ENCODE assay signal across 12 cellular contexts in the genomic region with DNA sequence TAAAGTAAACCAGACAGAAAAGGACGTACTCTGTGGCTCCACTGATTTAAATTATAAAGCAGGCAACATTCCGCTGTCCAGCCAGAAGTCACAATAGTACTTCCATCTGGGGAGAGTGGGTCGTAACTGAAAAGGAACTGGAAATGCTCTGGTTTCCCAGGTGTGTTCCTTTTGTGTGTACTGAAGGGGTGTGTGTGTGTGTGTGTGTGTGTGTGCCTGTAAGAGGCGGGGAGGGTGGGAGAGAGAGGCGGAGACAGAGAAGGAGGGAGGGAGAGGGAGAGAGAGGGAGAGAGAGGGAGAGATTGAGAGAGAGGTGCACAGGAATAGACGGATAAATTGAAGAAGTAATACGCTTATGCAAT.
DNase-seq lines count a peak whose midpoint lies in the region; TF ChIP-seq lines count a peak whose summit lies in the region.
"Had no signal": no experiment of that assay in that cellular context is flagged by ENCODE, and none has a peak within 500 bp of the region (broad histone marks: within the 10 kb centered on the region; RNA-seq: fewer than 3 reads in every experiment).

No MANE protein-coding gene starts in this region.

- peaks cover 4 to 10% of the 10 kb centered on the region in 2 experiments; a peak in 3 of 4 replicates for H3K4me1 Mint-ChIP-seq in H9
- H3K4me1 Mint-ChIP-seq in CD8-positive, alpha-beta memory T cell: peaks cover 0 to 1% (median 0%) of the 10 kb centered on the region in 3 donors

- no peak overlapping the region for H3K18ac ChIP-seq in H9 (ENCODE audit: insufficient read length, low read depth, low read length)

- no peak overlapping the region for H2BK12ac ChIP-seq in H9 (ENCODE audit: insufficient read length, low read depth, low read length)

- H3K9me3 Mint-ChIP-seq in H9: peaks cover 13 to 18% of the 10 kb centered on the region in 2 experiments
- peaks cover 0 to 7% (median 1%) of the 10 kb centered on the region in 5 donors for H3K9me3 Mint-ChIP-seq in CD8-positive, alpha-beta memory T cell

- H4K8ac ChIP-seq in H9 (replicated peaks; ENCODE audit: insufficient read length, low read depth, low read length): no peak overlapping the region

- no peaks in the 10 kb centered on the region for H3K23me2 ChIP-seq in H9 (ENCODE audit: insufficient read length, low read depth, low read length, poor library complexity, severe bottlenecking)

- no peak overlapping the region for H4K5ac ChIP-seq in H9 (ENCODE audit: insufficient read length, low read depth, low read length)

- H3K36me3 Mint-ChIP-seq in H9 (ENCODE audit: insufficient read depth in 1 of 3, low read depth in 3 of 3): no peaks in the 10 kb centered on the region; a peak in 3 of 7 replicates
- peaks cover 0 to 6% (median 0%) of the 10 kb centered on the region in 3 donors for H3K36me3 Mint-ChIP-seq in CD8-positive, alpha-beta memory T cell

- H3K14ac ChIP-seq in H9 (ENCODE audit: insufficient read depth, low read length): no peak overlapping the region

- no TSS peak for BruUV-seq in A673 (replicated peaks; lab: Mats Ljungman, UMichigan)

- no peaks in the 10 kb centered on the region for H3K36me3 ChIP-seq in A673 (ENCODE audit: insufficient read depth, low read length, poor library complexity, severe bottlenecking)
- no peaks in the 10 kb centered on the region for H3K36me3 ChIP-seq in SK-N-MC (ENCODE audit: insufficient read depth, low read length)
- no peaks in the 10 kb centered on the region for H3K36me3 ChIP-seq in CD8-positive, alpha-beta memory T cell (ENCODE audit: insufficient read depth, low read length)
- H3K36me3 ChIP-seq: thyroid gland had no signal

- TF ChIP-seq CTCF in A673 (conservative IDR thresholded peaks at IDR 0.05; ENCODE audit: low read depth, low read length) (no peak), H9 (conservative IDR thresholded peaks at IDR 0.05) (no peak)

- H3K9ac ChIP-seq in H9 (ENCODE audit: extremely low read depth, insufficient read length, low read length) (peak overlapping the region; percentile 32), SK-N-MC (ENCODE audit: insufficient read length) (peak overlapping the region; percentile 65)
- H3K9ac ChIP-seq: KMS-11 had no signal

- H3K9me3 ChIP-seq in A673 (ENCODE audit: low read depth, low read length, poor library complexity, severe bottlenecking): no peaks in the 10 kb centered on the region
- no peaks in the 10 kb centered on the region for H3K9me3 ChIP-seq in H9 (ENCODE audit: control insufficient read depth, low read depth, low read length)
- H3K9me3 ChIP-seq in SK-N-MC (ENCODE audit: low read depth, low read length): no peaks in the 10 kb centered on the region
- no peaks in the 10 kb centered on the region for H3K9me3 ChIP-seq in iPS-18c (ENCODE audit: control insufficient read depth, insufficient read depth, low read length)
- no peaks in the 10 kb centered on the region for H3K9me3 ChIP-seq in CD8-positive, alpha-beta memory T cell (ENCODE audit: low read length)
- H3K9me3 ChIP-seq: thyroid gland had no signal

- POLR2A ChIA-PET in A673 (lab: Charles Lee; ENCODE audit: low non-redundant PET): no interaction called here
- POLR2A ChIA-PET in CD8-positive, alpha-beta memory T cell (lab: Charles Lee): no interaction called here

- H3K4ac ChIP-seq in H9 (ENCODE audit: low read depth, low read length): no peak overlapping the region

- no peak overlapping the region for H2AK5ac ChIP-seq in H9 (ENCODE audit: insufficient read length, low read length)

- no peak overlapping the region for H2BK5ac ChIP-seq in H9 (ENCODE audit: insufficient read length, low read length)

- no peak overlapping the region for H3T11ph ChIP-seq in H9 (ENCODE audit: low read length)

- peak overlapping the region; percentile 72 for H3K4me2 ChIP-seq in H9 (ENCODE audit: insufficient read depth, insufficient read length, low read length)
- H3K4me2 ChIP-seq: KMS-11 had no signal

- H4K20me1 ChIP-seq in H9 (ENCODE audit: control insufficient read depth, insufficient read depth, insufficient read length): no peaks in the 10 kb centered on the region

- no peaks in the 10 kb centered on the region for H3K27me3 ChIP-seq in A673 (replicated peaks; ENCODE audit: insufficient read depth, low read depth, low read length, poor library complexity)
- H3K27me3 ChIP-seq in H9 (ENCODE audit: insufficient read depth, low read length): no peaks in the 10 kb centered on the region
- H3K27me3 ChIP-seq in CD8-positive, alpha-beta memory T cell (ENCODE audit: insufficient read depth, low read length, poor library complexity, severe bottlenecking): peaks cover 12% of the 10 kb centered on the region

- no peak overlapping the region for H2BK20ac ChIP-seq in H9 (ENCODE audit: low read depth, low read length, poor library complexity, severe bottlenecking)

- no CpG with 5 or more reads among the region's 7 CpGs for WGBS in H9 (ENCODE audit: extremely low coverage, insufficient read length, low lambda C conversion rate)

- peak overlapping the region; percentile 84 to 94 for H3K4me3 Mint-ChIP-seq in H9
- H3K4me3 Mint-ChIP-seq in CD8-positive, alpha-beta memory T cell: no peak overlapping the region
- H3K4me3 Mint-ChIP-seq: naive thymus-derived CD4-positive, alpha-beta T cell had no signal

- H3K4me3 ChIP-seq in A673 (ENCODE audit: low read depth, low read length, poor library complexity, severe bottlenecking) (peak overlapping the region; percentile 33), SK-N-MC (peak overlapping the region; percentile 87), iPS-18c (ENCODE audit: insufficient read depth, low read depth, low read length) (peak overlapping the region; percentile 75)
- H3K4me3 ChIP-seq in CD8-positive, alpha-beta memory T cell (ENCODE audit: low read length): no peak overlapping the region
- H3K4me3 ChIP-seq: thyroid gland had no signal

- intact Hi-C loops in A673 (cut with micrococcal nuclease; ENCODE audit: unreplicated experiment): no loop called here

- H3K27me3 Mint-ChIP-seq in H9 (ENCODE audit: low read depth): peaks cover 3% of the 10 kb centered on the region
- peaks cover 63 to 76% of the 10 kb centered on the region in 2 donors for H3K27me3 Mint-ChIP-seq in CD8-positive, alpha-beta memory T cell

- no peaks in the 10 kb centered on the region for H3K79me1 ChIP-seq in H9 (ENCODE audit: insufficient read depth, low read depth, low read length, poor library complexity, severe bottlenecking)

- CTCF ChIA-PET in A673 (lab: Charles Lee): no interaction called here
- CTCF ChIA-PET in CD8-positive, alpha-beta memory T cell (lab: Charles Lee): no interaction called here

- H3K27ac ChIP-seq in A673 (ENCODE audit: low read depth, low read length, poor library complexity, severe bottlenecking): no peak overlapping the region
- H3K27ac ChIP-seq in H9 (ENCODE audit: insufficient read length, low read depth, low read length): no peak overlapping the region
- no peak overlapping the region for H3K27ac ChIP-seq in SK-N-MC
- no peak overlapping the region for H3K27ac ChIP-seq in CD8-positive, alpha-beta memory T cell (ENCODE audit: low read depth, low read length)
- H3K27ac ChIP-seq: KMS-11, thyroid gland had no signal

- H3K4me1 ChIP-seq in A673 (ENCODE audit: insufficient read depth, low read length, poor library complexity, severe bottlenecking): no peaks in the 10 kb centered on the region
- no peaks in the 10 kb centered on the region for H3K4me1 ChIP-seq in H9 (ENCODE audit: insufficient read depth, low read length)
- no peaks in the 10 kb centered on the region for H3K4me1 ChIP-seq in CD8-positive, alpha-beta memory T cell (ENCODE audit: insufficient read depth, low read length)
- H3K4me1 ChIP-seq: thyroid gland had no signal

- DNase-seq in A673 (ENCODE audit: low spot score) (peak; percentile 59), H9 (peak; percentile 68), SK-N-MC (ENCODE audit: low read depth, low spot score) (no peak), dermis blood vessel endothelial cell (no peak), NCI-H1694 treated with DMSO at 0.1 percent for 48 hours (lab: John Stamatoyannopoulos, UW) (no peak), kidney glomerular epithelial cell (lab: John Stamatoyannopoulos, UW) (no peak)
- no peak for DNase-seq in CD8-positive, alpha-beta memory T cell
- DNase-seq: aorta had no signal

- no peak overlapping the region for H2BK15ac ChIP-seq in H9 (ENCODE audit: low read depth, low read length)

- no peaks in the 10 kb centered on the region for H3K79me2 ChIP-seq in H9 (ENCODE audit: insufficient read depth, low read length)

- H3K56ac ChIP-seq in H9 (ENCODE audit: insufficient read length, low read depth, low read length): no peak overlapping the region

- H2BK120ac ChIP-seq in H9 (ENCODE audit: low read depth, low read length, poor library complexity, severe bottlenecking): no peak overlapping the region

- peak overlapping the region in 1 of 3 experiments; percentile 42; a peak in 1 of 7 replicates for H3K27ac Mint-ChIP-seq in H9
- H3K27ac Mint-ChIP-seq in CD8-positive, alpha-beta memory T cell: no peak overlapping the region
- H3K27ac Mint-ChIP-seq: naive thymus-derived CD4-positive, alpha-beta T cell had no signal

- H4K91ac ChIP-seq in H9 (ENCODE audit: insufficient read length, low read depth, low read length): no peak overlapping the region

- H2AFZ ChIP-seq in H9 (ENCODE audit: low read length): peak overlapping the region; percentile 17

- H3K23ac ChIP-seq in H9 (ENCODE audit: insufficient read length, low read depth, low read length): no peak overlapping the region

Comparison
In these comparisons a context has a peak if more than half of its experiments do, and no peak if none do; other contexts are left out.
1. DNase-seq: peak in A673 (single experiment) and H9 (single experiment); none in SK-N-MC (single experiment), dermis blood vessel endothelial cell (single experiment), NCI-H1694 treated with DMSO at 0.1 percent for 48 hours (single experiment), kidney glomerular epithelial cell (single experiment) and CD8-positive, alpha-beta memory T cell (0 of 5).
2. H3K4me3 Mint-ChIP-seq: peak in H9 (2 of 2); none in CD8-positive, alpha-beta memory T cell (0 of 7).